ENCODE assay signal across 2 cellular contexts in the genomic region with DNA sequence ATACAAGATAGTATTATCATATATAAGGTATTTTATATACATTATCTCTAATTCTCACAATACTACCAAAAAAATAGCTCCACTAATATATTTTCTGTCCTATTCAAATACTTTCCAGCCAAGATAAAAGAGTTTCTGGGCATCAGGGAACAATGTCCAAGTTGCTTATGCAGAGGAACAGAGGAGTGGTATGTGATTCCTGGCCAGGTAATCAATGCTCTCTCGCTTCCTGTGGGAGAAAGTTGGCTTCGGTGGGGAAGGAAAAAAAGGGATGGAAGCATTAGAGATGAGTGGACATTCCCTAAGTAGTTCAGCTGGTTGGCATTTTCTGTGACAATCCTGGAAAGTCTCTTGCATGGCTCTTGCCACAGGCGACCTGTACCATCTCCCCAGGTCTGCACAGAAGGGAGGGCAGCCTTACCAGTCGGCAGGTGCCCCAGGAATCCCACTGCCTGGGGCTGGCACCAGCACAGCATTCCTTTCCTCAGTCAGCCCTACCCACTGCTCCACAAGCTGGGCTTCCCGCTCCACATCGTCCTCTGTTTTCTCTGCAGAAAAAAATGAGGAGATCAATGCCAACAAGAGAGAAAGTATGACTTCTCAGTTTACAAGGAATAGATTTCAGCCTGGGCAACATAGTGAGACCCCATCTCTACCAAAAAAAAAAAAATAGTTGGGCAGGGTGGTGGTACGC.
A peak's percentile ranks its signal among the peaks of the same experiment; 100 is the strongest.
TF ChIP-seq lines count a peak whose summit lies in the region.

No MANE protein-coding gene starts in this region.

TF ChIP-seq in HepG2, 621 proteins besides CTCF, POLR2A, EP300 and RAD21 (continued from another document and continues in another):
- TF ChIP-seq, protein P1, sequence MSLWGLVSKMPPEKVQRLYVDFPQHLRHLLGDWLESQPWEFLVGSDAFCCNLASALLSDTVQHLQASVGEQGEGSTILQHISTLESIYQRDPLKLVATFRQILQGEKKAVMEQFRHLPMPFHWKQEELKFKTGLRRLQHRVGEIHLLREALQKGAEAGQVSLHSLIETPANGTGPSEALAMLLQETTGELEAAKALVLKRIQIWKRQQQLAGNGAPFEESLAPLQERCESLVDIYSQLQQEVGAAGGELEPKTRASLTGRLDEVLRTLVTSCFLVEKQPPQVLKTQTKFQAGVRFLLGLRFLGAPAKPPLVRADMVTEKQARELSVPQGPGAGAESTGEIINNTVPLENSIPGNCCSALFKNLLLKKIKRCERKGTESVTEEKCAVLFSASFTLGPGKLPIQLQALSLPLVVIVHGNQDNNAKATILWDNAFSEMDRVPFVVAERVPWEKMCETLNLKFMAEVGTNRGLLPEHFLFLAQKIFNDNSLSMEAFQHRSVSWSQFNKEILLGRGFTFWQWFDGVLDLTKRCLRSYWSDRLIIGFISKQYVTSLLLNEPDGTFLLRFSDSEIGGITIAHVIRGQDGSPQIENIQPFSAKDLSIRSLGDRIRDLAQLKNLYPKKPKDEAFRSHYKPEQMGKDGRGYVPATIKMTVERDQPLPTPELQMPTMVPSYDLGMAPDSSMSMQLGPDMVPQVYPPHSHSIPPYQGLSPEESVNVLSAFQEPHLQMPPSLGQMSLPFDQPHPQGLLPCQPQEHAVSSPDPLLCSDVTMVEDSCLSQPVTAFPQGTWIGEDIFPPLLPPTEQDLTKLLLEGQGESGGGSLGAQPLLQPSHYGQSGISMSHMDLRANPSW (CRISPR knock-in tag; IDR thresholded peaks at IDR 0.05; ENCODE audit: borderline replicate concordance) = no peak
- TF ChIP-seq MBD4 (IDR thresholded peaks at IDR 0.05; ENCODE audit: borderline replicate concordance, low read length) (no peak), NRL (CRISPR knock-in tag; IDR thresholded peaks at IDR 0.05; ENCODE audit: borderline replicate concordance) (no peak), CHD4 (IDR thresholded peaks at IDR 0.05; ENCODE audit: borderline replicate concordance, low read length) (no peak), MAFF (IDR thresholded peaks at IDR 0.05; ENCODE audit: low read depth, low read length) (no peak), GTF3A (CRISPR knock-in tag; conservative IDR thresholded peaks at IDR 0.05) (no peak), GABPA (IDR thresholded peaks at IDR 0.05; ENCODE audit: low read depth, low read length) (no peak), GABPA (CRISPR knock-in tag; IDR thresholded peaks at IDR 0.05; ENCODE audit: low read depth) (no peak), MEIS1 (CRISPR knock-in tag; IDR thresholded peaks at IDR 0.05; ENCODE audit: borderline replicate concordance) (no peak), RXRA (CRISPR knock-in tag; IDR thresholded peaks at IDR 0.05) (no peak)
- TF ChIP-seq, protein P2, sequence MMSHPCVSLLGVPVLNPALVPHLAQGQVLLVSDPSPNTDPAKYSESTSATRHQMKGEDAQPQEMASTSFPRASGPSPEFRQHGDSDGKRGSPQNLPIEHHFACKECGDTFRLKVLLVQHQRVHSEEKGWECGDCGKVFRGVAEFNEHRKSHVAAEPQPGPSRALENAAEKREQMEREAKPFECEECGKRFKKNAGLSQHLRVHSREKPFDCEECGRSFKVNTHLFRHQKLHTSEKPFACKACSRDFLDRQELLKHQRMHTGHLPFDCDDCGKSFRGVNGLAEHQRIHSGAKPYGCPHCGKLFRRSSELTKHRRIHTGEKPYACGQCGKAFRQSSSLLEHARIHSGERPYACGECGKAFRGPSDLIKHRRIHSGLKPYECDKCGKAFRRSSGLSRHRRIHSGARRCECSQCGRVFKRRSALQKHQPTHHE (CRISPR knock-in tag; IDR thresholded peaks at IDR 0.05; ENCODE audit: borderline replicate concordance) = no peak
- TF ChIP-seq, protein P3, sequence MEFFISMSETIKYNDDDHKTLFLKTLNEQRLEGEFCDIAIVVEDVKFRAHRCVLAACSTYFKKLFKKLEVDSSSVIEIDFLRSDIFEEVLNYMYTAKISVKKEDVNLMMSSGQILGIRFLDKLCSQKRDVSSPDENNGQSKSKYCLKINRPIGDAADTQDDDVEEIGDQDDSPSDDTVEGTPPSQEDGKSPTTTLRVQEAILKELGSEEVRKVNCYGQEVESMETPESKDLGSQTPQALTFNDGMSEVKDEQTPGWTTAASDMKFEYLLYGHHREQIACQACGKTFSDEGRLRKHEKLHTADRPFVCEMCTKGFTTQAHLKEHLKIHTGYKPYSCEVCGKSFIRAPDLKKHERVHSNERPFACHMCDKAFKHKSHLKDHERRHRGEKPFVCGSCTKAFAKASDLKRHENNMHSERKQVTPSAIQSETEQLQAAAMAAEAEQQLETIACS (CRISPR knock-in tag; IDR thresholded peaks at IDR 0.05) = no peak
- TF ChIP-seq, protein P4, sequence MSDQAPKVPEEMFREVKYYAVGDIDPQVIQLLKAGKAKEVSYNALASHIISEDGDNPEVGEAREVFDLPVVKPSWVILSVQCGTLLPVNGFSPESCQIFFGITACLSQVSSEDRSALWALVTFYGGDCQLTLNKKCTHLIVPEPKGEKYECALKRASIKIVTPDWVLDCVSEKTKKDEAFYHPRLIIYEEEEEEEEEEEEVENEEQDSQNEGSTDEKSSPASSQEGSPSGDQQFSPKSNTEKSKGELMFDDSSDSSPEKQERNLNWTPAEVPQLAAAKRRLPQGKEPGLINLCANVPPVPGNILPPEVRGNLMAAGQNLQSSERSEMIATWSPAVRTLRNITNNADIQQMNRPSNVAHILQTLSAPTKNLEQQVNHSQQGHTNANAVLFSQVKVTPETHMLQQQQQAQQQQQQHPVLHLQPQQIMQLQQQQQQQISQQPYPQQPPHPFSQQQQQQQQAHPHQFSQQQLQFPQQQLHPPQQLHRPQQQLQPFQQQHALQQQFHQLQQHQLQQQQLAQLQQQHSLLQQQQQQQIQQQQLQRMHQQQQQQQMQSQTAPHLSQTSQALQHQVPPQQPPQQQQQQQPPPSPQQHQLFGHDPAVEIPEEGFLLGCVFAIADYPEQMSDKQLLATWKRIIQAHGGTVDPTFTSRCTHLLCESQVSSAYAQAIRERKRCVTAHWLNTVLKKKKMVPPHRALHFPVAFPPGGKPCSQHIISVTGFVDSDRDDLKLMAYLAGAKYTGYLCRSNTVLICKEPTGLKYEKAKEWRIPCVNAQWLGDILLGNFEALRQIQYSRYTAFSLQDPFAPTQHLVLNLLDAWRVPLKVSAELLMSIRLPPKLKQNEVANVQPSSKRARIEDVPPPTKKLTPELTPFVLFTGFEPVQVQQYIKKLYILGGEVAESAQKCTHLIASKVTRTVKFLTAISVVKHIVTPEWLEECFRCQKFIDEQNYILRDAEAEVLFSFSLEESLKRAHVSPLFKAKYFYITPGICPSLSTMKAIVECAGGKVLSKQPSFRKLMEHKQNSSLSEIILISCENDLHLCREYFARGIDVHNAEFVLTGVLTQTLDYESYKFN (CRISPR knock-in tag; conservative IDR thresholded peaks at IDR 0.05) = 0 out of 2 replicates have a peak, but pooled peaks have one; percentile 30

TF ChIP-seq in GM23338, 12 proteins besides CTCF, POLR2A, EP300 and RAD21 (continued from another document):
- TF ChIP-seq, protein P5, sequence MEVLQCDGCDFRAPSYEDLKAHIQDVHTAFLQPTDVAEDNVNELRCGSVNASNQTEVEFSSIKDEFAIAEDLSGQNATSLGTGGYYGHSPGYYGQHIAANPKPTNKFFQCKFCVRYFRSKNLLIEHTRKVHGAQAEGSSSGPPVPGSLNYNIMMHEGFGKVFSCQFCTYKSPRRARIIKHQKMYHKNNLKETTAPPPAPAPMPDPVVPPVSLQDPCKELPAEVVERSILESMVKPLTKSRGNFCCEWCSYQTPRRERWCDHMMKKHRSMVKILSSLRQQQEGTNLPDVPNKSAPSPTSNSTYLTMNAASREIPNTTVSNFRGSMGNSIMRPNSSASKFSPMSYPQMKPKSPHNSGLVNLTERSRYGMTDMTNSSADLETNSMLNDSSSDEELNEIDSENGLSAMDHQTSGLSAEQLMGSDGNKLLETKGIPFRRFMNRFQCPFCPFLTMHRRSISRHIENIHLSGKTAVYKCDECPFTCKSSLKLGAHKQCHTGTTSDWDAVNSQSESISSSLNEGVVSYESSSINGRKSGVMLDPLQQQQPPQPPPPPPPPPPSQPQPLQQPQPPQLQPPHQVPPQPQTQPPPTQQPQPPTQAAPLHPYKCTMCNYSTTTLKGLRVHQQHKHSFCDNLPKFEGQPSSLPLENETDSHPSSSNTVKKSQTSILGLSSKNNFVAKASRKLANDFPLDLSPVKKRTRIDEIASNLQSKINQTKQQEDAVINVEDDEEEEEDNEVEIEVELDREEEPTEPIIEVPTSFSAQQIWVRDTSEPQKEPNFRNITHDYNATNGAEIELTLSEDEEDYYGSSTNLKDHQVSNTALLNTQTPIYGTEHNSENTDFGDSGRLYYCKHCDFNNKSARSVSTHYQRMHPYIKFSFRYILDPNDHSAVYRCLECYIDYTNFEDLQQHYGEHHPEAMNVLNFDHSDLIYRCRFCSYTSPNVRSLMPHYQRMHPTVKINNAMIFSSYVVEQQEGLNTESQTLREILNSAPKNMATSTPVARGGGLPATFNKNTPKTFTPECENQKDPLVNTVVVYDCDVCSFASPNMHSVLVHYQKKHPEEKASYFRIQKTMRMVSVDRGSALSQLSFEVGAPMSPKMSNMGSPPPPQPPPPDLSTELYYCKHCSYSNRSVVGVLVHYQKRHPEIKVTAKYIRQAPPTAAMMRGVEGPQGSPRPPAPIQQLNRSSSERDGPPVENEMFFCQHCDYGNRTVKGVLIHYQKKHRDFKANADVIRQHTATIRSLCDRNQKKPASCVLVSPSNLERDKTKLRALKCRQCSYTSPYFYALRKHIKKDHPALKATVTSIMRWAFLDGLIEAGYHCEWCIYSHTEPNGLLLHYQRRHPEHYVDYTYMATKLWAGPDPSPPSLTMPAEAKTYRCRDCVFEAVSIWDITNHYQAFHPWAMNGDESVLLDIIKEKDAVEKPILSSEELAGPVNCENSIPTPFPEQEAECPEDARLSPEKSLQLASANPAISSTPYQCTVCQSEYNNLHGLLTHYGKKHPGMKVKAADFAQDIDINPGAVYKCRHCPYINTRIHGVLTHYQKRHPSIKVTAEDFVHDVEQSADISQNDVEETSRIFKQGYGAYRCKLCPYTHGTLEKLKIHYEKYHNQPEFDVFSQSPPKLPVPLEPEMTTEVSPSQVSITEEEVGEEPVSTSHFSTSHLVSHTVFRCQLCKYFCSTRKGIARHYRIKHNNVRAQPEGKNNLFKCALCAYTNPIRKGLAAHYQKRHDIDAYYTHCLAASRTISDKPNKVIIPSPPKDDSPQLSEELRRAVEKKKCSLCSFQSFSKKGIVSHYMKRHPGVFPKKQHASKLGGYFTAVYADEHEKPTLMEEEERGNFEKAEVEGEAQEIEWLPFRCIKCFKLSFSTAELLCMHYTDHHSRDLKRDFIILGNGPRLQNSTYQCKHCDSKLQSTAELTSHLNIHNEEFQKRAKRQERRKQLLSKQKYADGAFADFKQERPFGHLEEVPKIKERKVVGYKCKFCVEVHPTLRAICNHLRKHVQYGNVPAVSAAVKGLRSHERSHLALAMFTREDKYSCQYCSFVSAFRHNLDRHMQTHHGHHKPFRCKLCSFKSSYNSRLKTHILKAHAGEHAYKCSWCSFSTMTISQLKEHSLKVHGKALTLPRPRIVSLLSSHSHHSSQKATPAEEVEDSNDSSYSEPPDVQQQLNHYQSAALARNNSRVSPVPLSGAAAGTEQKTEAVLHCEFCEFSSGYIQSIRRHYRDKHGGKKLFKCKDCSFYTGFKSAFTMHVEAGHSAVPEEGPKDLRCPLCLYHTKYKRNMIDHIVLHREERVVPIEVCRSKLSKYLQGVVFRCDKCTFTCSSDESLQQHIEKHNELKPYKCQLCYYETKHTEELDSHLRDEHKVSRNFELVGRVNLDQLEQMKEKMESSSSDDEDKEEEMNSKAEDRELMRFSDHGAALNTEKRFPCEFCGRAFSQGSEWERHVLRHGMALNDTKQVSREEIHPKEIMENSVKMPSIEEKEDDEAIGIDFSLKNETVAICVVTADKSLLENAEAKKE (CRISPR knock-in tag; IDR thresholded peaks at IDR 0.05) = no peak
- TF ChIP-seq EZH2phosphoT487 (IDR thresholded peaks at IDR 0.05; ENCODE audit: unreplicated experiment) (no peak), ZNF331 (CRISPR knock-in tag; IDR thresholded peaks at IDR 0.05; ENCODE audit: low read depth) (no peak), CREB1 (CRISPR knock-in tag; IDR thresholded peaks at IDR 0.05; ENCODE audit: low read depth) (no peak)
- TF ChIP-seq, protein P6, sequence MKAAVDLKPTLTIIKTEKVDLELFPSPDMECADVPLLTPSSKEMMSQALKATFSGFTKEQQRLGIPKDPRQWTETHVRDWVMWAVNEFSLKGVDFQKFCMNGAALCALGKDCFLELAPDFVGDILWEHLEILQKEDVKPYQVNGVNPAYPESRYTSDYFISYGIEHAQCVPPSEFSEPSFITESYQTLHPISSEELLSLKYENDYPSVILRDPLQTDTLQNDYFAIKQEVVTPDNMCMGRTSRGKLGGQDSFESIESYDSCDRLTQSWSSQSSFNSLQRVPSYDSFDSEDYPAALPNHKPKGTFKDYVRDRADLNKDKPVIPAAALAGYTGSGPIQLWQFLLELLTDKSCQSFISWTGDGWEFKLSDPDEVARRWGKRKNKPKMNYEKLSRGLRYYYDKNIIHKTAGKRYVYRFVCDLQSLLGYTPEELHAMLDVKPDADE (IDR thresholded peaks at IDR 0.05) = no peak
